8 cellular contexts compared by ENCODE assay signal in genomic region chr4:131091896-131092295, GRCh38.
DNase-seq lines count a peak whose midpoint lies in the region; ATAC-seq, FAIRE-seq and TF ChIP-seq lines count a peak whose summit lies in the region.

No MANE protein-coding gene starts in this region.

- intact Hi-C loops in kidney (cut with DNase I): no loop called here
- intact Hi-C loops in head of caudate nucleus (cut with DNase I): no loop called here

- H3K9me3 ChIP-seq in kidney (ENCODE audit: control insufficient read depth in 1 of 2, low read length in 2 of 2): no peaks in the 10 kb centered on the region

- peak; percentile 69 for FAIRE-seq in TTC549 (lab: Jason Lieb, UNC)
- FAIRE-seq in kidney (lab: Jason Lieb, UNC): peak; percentile 92

- H3K27ac ChIP-seq in kidney (ENCODE audit: low read depth in 2 of 2, low read length in 2 of 2): no peak overlapping the region

- no peak overlapping the region for H3K9ac ChIP-seq in kidney (ENCODE audit: low read length in 2 of 2)

- ATAC-seq in GM19455 (IDR thresholded peaks at IDR 0.05; ENCODE audit: unreplicated experiment): no peak

- TF ChIP-seq CTCF in LNCaP clone FGC (IDR thresholded peaks at IDR 0.05; ENCODE audit: control insufficient read depth, extremely low read depth, insufficient read depth) (peak; percentile 43), kidney (IDR thresholded peaks at IDR 0.05; ENCODE audit: borderline replicate concordance, extremely low read depth, insufficient read depth) (peak; percentile 27)

- H3K36me3 ChIP-seq in kidney (ENCODE audit: control insufficient read depth in 1 of 2, insufficient read depth in 2 of 2, low read length in 2 of 2): no peaks in the 10 kb centered on the region

- H3K4me3 ChIP-seq in LNCaP clone FGC (ENCODE audit: low read depth, low read length) (no peak overlapping the region), kidney (ENCODE audit: low read length in 2 of 2) (no peak overlapping the region)

- DNase-seq in DMS114 treated with DMSO at 0.1 percent for 48 hours (lab: John Stamatoyannopoulos, UW; ENCODE audit: unreplicated experiment) (peak; percentile 2), LNCaP clone FGC (ENCODE audit: low read depth) (peak; percentile 26), kidney (no peak), activated gamma-delta T cell (lab: John Stamatoyannopoulos, UW) (no peak), head of caudate nucleus (no peak)
- DNase-seq in activated effector memory CD4-positive, alpha-beta T cell treated with anti-CD3 and anti-CD28 coated beads, Interleukin-2, amount 50 U/mL, for 16 hours: no peak

- H3K4me1 ChIP-seq in kidney (ENCODE audit: control insufficient read depth in 1 of 2, insufficient read depth in 1 of 2, low read depth in 1 of 2, low read length in 2 of 2): no peaks in the 10 kb centered on the region

Comparison
In these comparisons a context has a peak if more than half of its experiments do, and no peak if none do; other contexts are left out.
1. DNase-seq: peak in DMS114 treated with DMSO at 0.1 percent for 48 hours (single experiment) and LNCaP clone FGC (single experiment); none in kidney (single experiment), activated effector memory CD4-positive, alpha-beta T cell treated with anti-CD3 and anti-CD28 coated beads, Interleukin-2, amount 50 U/mL, for 16 hours (single experiment), activated gamma-delta T cell (single experiment) and head of caudate nucleus (0 of 42).